1 cellular context compared by ENCODE assay signal in the genomic region with DNA sequence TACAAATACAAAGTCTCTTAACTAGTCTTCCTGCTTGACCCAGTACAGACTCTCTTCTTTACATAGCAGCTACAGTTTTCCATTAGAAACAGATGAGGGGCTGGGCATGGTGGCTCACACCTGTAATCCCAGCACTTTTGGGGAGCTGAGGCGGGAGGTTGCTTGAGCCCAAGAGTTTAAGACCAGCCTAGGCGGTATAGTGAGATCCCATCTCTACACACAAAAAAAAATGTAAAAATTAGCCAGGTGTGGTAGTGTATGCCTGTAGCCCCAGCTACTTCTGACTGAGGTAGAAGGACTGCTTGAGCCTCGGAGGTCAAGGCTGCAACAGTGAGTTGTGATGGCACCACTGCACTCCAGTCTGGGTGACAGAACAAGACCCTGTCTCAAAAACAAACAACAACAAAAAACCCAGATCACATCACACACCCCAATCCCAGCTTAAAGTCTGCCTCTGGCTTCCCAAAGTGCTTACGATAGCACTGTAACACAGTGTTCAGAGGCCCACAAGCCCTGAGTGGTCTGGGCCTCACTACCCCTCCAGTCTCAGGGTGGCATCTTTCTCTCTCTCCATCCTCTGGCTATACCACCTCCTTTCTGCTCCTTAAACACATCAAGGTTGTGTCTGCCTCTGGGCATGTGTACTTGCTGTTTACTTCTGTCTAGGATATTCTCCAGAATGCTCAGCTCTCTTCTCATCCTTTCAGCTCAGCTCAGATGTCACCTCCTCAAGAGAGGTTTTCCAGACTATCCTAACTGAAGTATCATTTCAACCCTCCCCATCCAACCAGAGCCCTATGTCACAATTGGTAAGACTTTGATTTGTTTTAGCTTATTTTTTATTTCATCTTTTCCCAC.
TF ChIP-seq lines count a peak whose summit lies in the region.

No MANE protein-coding gene starts in this region.

TF ChIP-seq in GM12891, 5 proteins besides CTCF, POLR2A, EP300 and RAD21 (continued from another document):
- TF ChIP-seq POLR2AphosphoS5 (IDR thresholded peaks at IDR 0.05; ENCODE audit: low read depth, low read length) = no peak
- no peak for TF ChIP-seq POU2F2 (IDR thresholded peaks at IDR 0.05; ENCODE audit: low read depth, low read length)
- TF ChIP-seq PAX5 (IDR thresholded peaks at IDR 0.05; ENCODE audit: insufficient read depth, low read length, severe bottlenecking) = no peak
- no peak for TF ChIP-seq SPI1 (IDR thresholded peaks at IDR 0.05; ENCODE audit: low read depth, low read length)
